10 cellular contexts compared by ENCODE assay signal in the genomic region with DNA sequence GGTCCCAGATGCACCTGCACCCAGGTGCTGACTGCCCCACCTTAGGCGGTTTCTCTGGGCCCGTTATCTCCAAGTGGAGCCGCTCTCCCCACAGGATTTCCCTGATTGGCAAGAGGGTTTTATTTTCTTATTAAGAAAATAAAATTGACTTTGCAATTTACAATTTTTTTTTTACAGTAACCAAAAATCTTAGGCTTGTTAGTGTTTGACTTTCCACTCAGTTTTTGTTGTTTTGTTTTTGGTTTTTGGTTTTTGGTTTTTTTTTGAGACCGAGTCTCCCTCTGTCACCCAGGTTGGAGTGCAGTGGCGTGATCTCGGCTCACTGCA. TPM values are rescaled to one million over a fixed set of nuclear protein-coding genes. Genes with fewer than 3 reads are reported as not detected.
DNase-seq lines count a peak whose midpoint lies in the region; ATAC-seq and TF ChIP-seq lines count a peak whose summit lies in the region.
"Had no signal": no experiment of that assay in that cellular context is flagged by ENCODE, and none has a peak within 500 bp of the region (broad histone marks: within the 10 kb centered on the region; RNA-seq: fewer than 3 reads in every experiment).

No MANE protein-coding gene starts in this region.

- peak overlapping the region; percentile 26 for H3K27ac Mint-ChIP-seq in stimulated activated naive CD8-positive, alpha-beta T cell treated with anti-CD3 and anti-CD28 coated beads, Interleukin-15, Interleukin-2, amounts not matched to agents 100 ng/mL and 50 ng/mL, for 24 hours
- H3K27ac Mint-ChIP-seq in chondrocyte (ENCODE audit: unreplicated experiment) = no peak overlapping the region
- peak overlapping the region in 2 of 9 donors; percentile 22 to 43 for H3K27ac Mint-ChIP-seq in naive thymus-derived CD4-positive, alpha-beta T cell

- peaks cover 5% of the 10 kb centered on the region for H3K36me3 Mint-ChIP-seq in stimulated activated naive CD8-positive, alpha-beta T cell treated with anti-CD3 and anti-CD28 coated beads, Interleukin-15, Interleukin-2, amounts not matched to agents 100 ng/mL and 50 ng/mL, for 24 hours (ENCODE audit: low read depth)
- H3K36me3 Mint-ChIP-seq in chondrocyte (ENCODE audit: low read depth) = no peaks in the 10 kb centered on the region
- H3K36me3 Mint-ChIP-seq in naive thymus-derived CD4-positive, alpha-beta T cell = peaks cover 0 to 14% (median 4%) of the 10 kb centered on the region in 5 donors

- no peaks in the 10 kb centered on the region for H3K9me3 ChIP-seq in naive thymus-derived CD4-positive, alpha-beta T cell (ENCODE audit: control insufficient read depth in 2 of 3, low read length in 3 of 3)

- peak overlapping the region; percentile 71 for H3K27ac ChIP-seq in naive thymus-derived CD4-positive, alpha-beta T cell (ENCODE audit: low read depth, low read length)

- intact Hi-C loops in naive thymus-derived CD4-positive, alpha-beta T cell (cut with micrococcal nuclease) = loop anchor here (1.0 to 2.0 kb wide), 4 partner anchors 25 to 123 kb away; partner anchors contain the start of genes LRRC47 (in 2 of the 2), SMIM1 (in 2 of the 2) and WRAP73 (in 2 of the 2)

- no peak for TF ChIP-seq CTCF in chondrocyte (IDR thresholded peaks at IDR 0.05)

- ATAC-seq in stimulated activated naive CD8-positive, alpha-beta T cell treated with anti-CD3 and anti-CD28 coated beads, Interleukin-15, Interleukin-2, amounts not matched to agents 100 U/mL and 50 U/mL, for 24 hours = no peak
- ATAC-seq in naive thymus-derived CD4-positive, alpha-beta T cell = no peak
- no peak for ATAC-seq in HG03196 (IDR thresholded peaks at IDR 0.05; ENCODE audit: unreplicated experiment)
- no peak for ATAC-seq in left lobe of liver

- H3K36me3 ChIP-seq in naive thymus-derived CD4-positive, alpha-beta T cell (ENCODE audit: control insufficient read depth in 2 of 3, insufficient read depth in 3 of 3, low read length in 3 of 3) = peaks cover 0 to 10% (median 0%) of the 10 kb centered on the region in 3 experiments
- peaks cover 7% of the 10 kb centered on the region for H3K36me3 ChIP-seq in H7 (replicated peaks; ENCODE audit: control insufficient read depth, insufficient read depth, low read length)

- POLR2A ChIA-PET in naive thymus-derived CD4-positive, alpha-beta T cell (lab: Charles Lee) = interaction anchor here (0.9 kb wide), 1 partner anchor 22 kb away, joined by 3 read pairs; no protein-coding TSS in a partner anchor

- no peak for DNase-seq in stimulated activated naive CD8-positive, alpha-beta T cell treated with anti-CD3 and anti-CD28 coated beads, Interleukin-15, Interleukin-2, amounts not matched to agents 100 U/mL and 50 U/mL, for 24 hours
- DNase-seq in chondrocyte (ENCODE audit: low spot score) (no peak), midbrain (lab: John Stamatoyannopoulos, UW) (no peak), H7 (no peak), left lobe of liver (ENCODE audit: low spot score) (no peak)
- no peak for DNase-seq in naive thymus-derived CD4-positive, alpha-beta T cell

- H3K27me3 Mint-ChIP-seq in stimulated activated naive CD8-positive, alpha-beta T cell treated with anti-CD3 and anti-CD28 coated beads, Interleukin-15, Interleukin-2, amounts not matched to agents 100 ng/mL and 50 ng/mL, for 24 hours = no peaks in the 10 kb centered on the region
- H3K27me3 Mint-ChIP-seq in chondrocyte (ENCODE audit: low read depth) = peaks cover 15% of the 10 kb centered on the region
- H3K27me3 Mint-ChIP-seq in naive thymus-derived CD4-positive, alpha-beta T cell = peaks cover 0 to 4% (median 0%) of the 10 kb centered on the region in 5 donors

- peaks cover 7 to 12% of the 10 kb centered on the region in 2 donors for H3K4me1 ChIP-seq in naive thymus-derived CD4-positive, alpha-beta T cell (ENCODE audit: control insufficient read depth in 2 of 2, insufficient read depth in 2 of 2, low read length in 2 of 2)

- H3K4me3 Mint-ChIP-seq in stimulated activated naive CD8-positive, alpha-beta T cell treated with anti-CD3 and anti-CD28 coated beads, Interleukin-15, Interleukin-2, amounts not matched to agents 100 ng/mL and 50 ng/mL, for 24 hours = peak overlapping the region; percentile 84
- H3K4me3 Mint-ChIP-seq in chondrocyte (ENCODE audit: unreplicated experiment) = peak overlapping the region; percentile 70
- peak overlapping the region; percentile 60 to 83 (median 74) for H3K4me3 Mint-ChIP-seq in naive thymus-derived CD4-positive, alpha-beta T cell

- peaks cover 17% of the 10 kb centered on the region for H3K4me1 Mint-ChIP-seq in stimulated activated naive CD8-positive, alpha-beta T cell treated with anti-CD3 and anti-CD28 coated beads, Interleukin-15, Interleukin-2, amounts not matched to agents 100 ng/mL and 50 ng/mL, for 24 hours (ENCODE audit: low read depth)
- H3K4me1 Mint-ChIP-seq in chondrocyte (ENCODE audit: low read depth) = peaks cover 28% of the 10 kb centered on the region
- peaks cover 15 to 40% (median 33%) of the 10 kb centered on the region in 7 donors for H3K4me1 Mint-ChIP-seq in naive thymus-derived CD4-positive, alpha-beta T cell

- H3K27me3 ChIP-seq in naive thymus-derived CD4-positive, alpha-beta T cell (ENCODE audit: control insufficient read depth in 2 of 2, insufficient read depth in 2 of 2, low read length in 2 of 2) = no peaks in the 10 kb centered on the region
- H3K27me3 ChIP-seq in H7 (ENCODE audit: control insufficient read depth, insufficient read depth, low read length) = peaks cover 2% of the 10 kb centered on the region; the same call in 1 of the 2 replicates

- CTCF ChIA-PET in naive thymus-derived CD4-positive, alpha-beta T cell (lab: Charles Lee) = no interaction called here

- no peaks in the 10 kb centered on the region for H3K9me3 Mint-ChIP-seq in stimulated activated naive CD8-positive, alpha-beta T cell treated with anti-CD3 and anti-CD28 coated beads, Interleukin-15, Interleukin-2, amounts not matched to agents 100 ng/mL and 50 ng/mL, for 24 hours
- H3K9me3 Mint-ChIP-seq in chondrocyte (ENCODE audit: low read depth) = no peaks in the 10 kb centered on the region
- H3K9me3 Mint-ChIP-seq in naive thymus-derived CD4-positive, alpha-beta T cell = peaks cover 0 to 2% (median 0%) of the 10 kb centered on the region in 11 donors

- peak overlapping the region; percentile 52 for H3K4me3 ChIP-seq in naive thymus-derived CD4-positive, alpha-beta T cell (ENCODE audit: low read length)
- H3K4me3 ChIP-seq in H7 (ENCODE audit: insufficient read depth, low read depth, low read length) = no peak overlapping the region; the same call in 1 of the 2 replicates

RNA-seq across cellular contexts. Expression of gene CCDC27, which starts 4.8 kb away (rescaled TPM):
- total RNA-seq in chondrocyte = not detected in 3 replicates
- total RNA-seq in naive thymus-derived CD4-positive, alpha-beta T cell = not detected
- not detected for polyA plus RNA-seq in naive thymus-derived CD4-positive, alpha-beta T cell
- 0.04 and 0.07 TPM in 2 replicates for total RNA-seq in H7 (2014; rRNA removed; shearing (Covaris generic))
- total RNA-seq in left lobe of liver = not detected
- total RNA-seq: Daoy, dermis microvascular lymphatic vessel endothelial cell had no signal

RNA-seq across cellular contexts. Expression of gene SMIM1, which starts 25.1 kb away (rescaled TPM):
- total RNA-seq in chondrocyte (0.72 to 1.00 TPM in 2 of 3 replicates, not detected in the other), left lobe of liver (4.9 TPM)
- total RNA-seq in naive thymus-derived CD4-positive, alpha-beta T cell = 1 to 10 TPM in 4 of 5 experiments, under 1 TPM in 1; 0.58 to 4.3 (median 2.3) TPM
- 1 to 10 TPM in 1 of 2 donors, under 1 TPM in 1; 0.75 to 3.0 TPM for polyA plus RNA-seq in naive thymus-derived CD4-positive, alpha-beta T cell
- total RNA-seq in H7 (2014; rRNA removed; shearing (Covaris generic)) = 5.0 and 6.5 TPM in 2 replicates
- total RNA-seq: Daoy had no signal

RNA-seq across cellular contexts. Expression of gene LRRC47, which starts 48.8 kb away (rescaled TPM):
- total RNA-seq in chondrocyte = 44.0 to 45.8 TPM (median 45.7 TPM) in 3 replicates
- 10 to 100 TPM; 38.2 to 60.2 (median 43.9) TPM for total RNA-seq in naive thymus-derived CD4-positive, alpha-beta T cell
- polyA plus RNA-seq in naive thymus-derived CD4-positive, alpha-beta T cell = 10 to 100 TPM; 25.7 to 33.4 TPM
- 113 and 130 TPM in 2 replicates for total RNA-seq in H7 (2014; rRNA removed; shearing (Covaris generic))
- total RNA-seq in left lobe of liver = 27.5 TPM
